ENCODE assay signal across 8 cellular contexts in genomic region chr11:109946322-109946846, GRCh38.
A peak's percentile ranks its signal among the peaks of the same experiment; 100 is the strongest.
DNase-seq lines count a peak whose midpoint lies in the region; ATAC-seq, FAIRE-seq and TF ChIP-seq lines count a peak whose summit lies in the region.

No MANE protein-coding gene starts in this region.

- DNase-seq in AG08396 (ENCODE audit: low spot score) (peak; percentile 83), NCI-H2029 (lab: John Stamatoyannopoulos, UW) (peak; percentile 61), keratinocyte (ENCODE audit: low read depth, low spot score) (peak; percentile 38)
- DNase-seq in central memory CD4-positive, alpha-beta T cell = peak; percentile 3
- DNase-seq in stimulated activated CD4-positive, alpha-beta T cell treated with anti-CD3 and anti-CD28 coated beads, Interleukin-12 subunit alpha, Interleukin-12 subunit beta, amount 100 ng/mL, for 24 hours (ENCODE audit: low read depth in 2 of 2) = peak; percentile 19 to 58

- no peaks in the 10 kb centered on the region for H3K9me3 ChIP-seq in keratinocyte (ENCODE audit: control insufficient read depth, low read depth, low read length)

- no peaks in the 10 kb centered on the region for H3K27me3 ChIP-seq in keratinocyte (ENCODE audit: control insufficient read depth, extremely low read depth, insufficient read depth, low read length)

- FAIRE-seq in TTC549 (lab: Jason Lieb, UNC) (peak; percentile 87), keratinocyte (lab: Jason Lieb, UNC) (peak; percentile 97)

- no peaks in the 10 kb centered on the region for H3K36me3 ChIP-seq in keratinocyte (ENCODE audit: control insufficient read depth in 2 of 2, extremely low read depth in 1 of 2, insufficient read depth in 2 of 2, low read length in 2 of 2)

- peak overlapping the region in 1 of 3 experiments; percentile 41 for H3K4me3 ChIP-seq in keratinocyte (ENCODE audit: control insufficient read depth in 2 of 3, extremely low read depth in 1 of 3, insufficient read depth in 2 of 3, low read depth in 1 of 3, low read length in 3 of 3)

- ATAC-seq in GM18519 (IDR thresholded peaks at IDR 0.05; ENCODE audit: low FRiP score, unreplicated experiment) (peak; percentile 79), HG03039 (IDR thresholded peaks at IDR 0.05; ENCODE audit: unreplicated experiment) (peak; percentile 90)

- dilution Hi-C loops in keratinocyte (cut with MboI; ENCODE audit: extremely low pct_ligation_motif_present, low sequenced_read_pairs) = no loop called here

- peak overlapping the region; percentile 78 for H2AFZ ChIP-seq in keratinocyte (ENCODE audit: control insufficient read depth, low read length)

- H3K27ac ChIP-seq in keratinocyte (ENCODE audit: control insufficient read depth, insufficient read depth, low read length) = peak overlapping the region; percentile 87

- H3K79me2 ChIP-seq in keratinocyte (ENCODE audit: control insufficient read depth, insufficient read depth, low read length) = no peaks in the 10 kb centered on the region

- TF ChIP-seq CTCF in keratinocyte (optimal IDR thresholded peaks at IDR 0.05 in 1 of 3, IDR thresholded peaks at IDR 0.05 in 1 of 3, conservative IDR thresholded peaks at IDR 0.05 in 1 of 3; ENCODE audit: extremely low read depth in 1 of 3, insufficient read depth in 2 of 3, low read length in 3 of 3) = peak; percentile 88 to 99 (median 92)

- H3K4me2 ChIP-seq in keratinocyte (ENCODE audit: control insufficient read depth, extremely low read depth, insufficient read depth, low read depth, low read length) = peak overlapping the region; percentile 64

- H4K20me1 ChIP-seq in keratinocyte (ENCODE audit: control insufficient read depth, extremely low read depth, insufficient read depth, low read length) = no peaks in the 10 kb centered on the region

- H3K9ac ChIP-seq in keratinocyte (ENCODE audit: control insufficient read depth, extremely low read depth, insufficient read depth, low read length) = peak overlapping the region; percentile 59

- no peaks in the 10 kb centered on the region for H3K9me1 ChIP-seq in keratinocyte (ENCODE audit: control insufficient read depth, extremely low read depth, insufficient read depth, low read length)

- H3K4me1 ChIP-seq in keratinocyte (ENCODE audit: control insufficient read depth, extremely low read depth, insufficient read depth, low read length) = peaks cover 4% of the 10 kb centered on the region

Comparison
In these comparisons a context has a peak if more than half of its experiments do, and no peak if none do; other contexts are left out.
1. DNase-seq: peak in every context shown above with its lines; median percentile 83 in AG08396; 61 in NCI-H2029; 38 in stimulated activated CD4-positive, alpha-beta T cell treated with anti-CD3 and anti-CD28 coated beads, Interleukin-12 subunit alpha, Interleukin-12 subunit beta, amount 100 ng/mL, for 24 hours; 38 in keratinocyte; 3 in central memory CD4-positive, alpha-beta T cell.